8 cellular contexts compared by ENCODE assay signal in the genomic region with DNA sequence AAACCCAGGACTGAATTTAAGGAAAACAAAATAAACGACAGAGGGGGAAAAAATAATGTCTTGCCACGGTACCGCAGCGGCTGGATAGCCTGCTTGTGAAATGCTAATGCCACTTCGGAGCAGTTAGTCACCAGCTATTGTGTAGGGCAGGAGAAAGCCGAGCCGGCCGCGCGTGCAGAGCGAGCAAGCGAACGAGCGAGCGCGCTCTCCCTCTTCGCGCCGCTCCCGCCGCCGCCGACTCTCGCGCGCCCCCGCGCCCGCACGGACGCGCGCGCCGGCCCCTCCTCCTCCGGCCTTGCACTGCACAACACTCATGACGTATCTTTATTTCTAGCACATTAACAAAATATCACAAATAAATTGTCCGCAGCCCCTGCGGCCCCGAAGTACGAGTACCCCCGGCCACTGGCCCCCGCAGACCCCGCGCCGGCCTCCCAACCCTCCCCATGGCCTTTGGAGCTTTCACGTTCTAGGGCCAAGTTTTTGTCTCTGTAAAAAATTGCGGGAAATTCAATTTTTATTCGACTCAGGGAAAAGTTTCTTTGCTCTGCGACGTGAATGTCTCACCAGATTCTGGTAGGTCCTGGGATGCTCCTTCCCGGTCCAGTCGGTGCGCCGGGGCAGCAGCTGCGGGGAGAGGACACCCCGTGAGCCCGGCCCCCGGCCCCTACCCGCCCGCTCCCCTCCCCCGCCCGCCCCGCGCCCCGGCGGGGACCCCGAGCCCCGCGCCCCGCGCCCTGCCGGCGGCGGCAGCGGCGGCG. TPM values are rescaled to one million over a fixed set of nuclear protein-coding genes. Genes with fewer than 3 reads are reported as not detected.
DNase-seq lines count a peak whose midpoint lies in the region; ATAC-seq and TF ChIP-seq lines count a peak whose summit lies in the region.

No MANE protein-coding gene starts in this region.

- TF ChIP-seq CTCF in lower lobe of right lung (IDR thresholded peaks at IDR 0.05): no peak

- ATAC-seq in GM19455 (IDR thresholded peaks at IDR 0.05; ENCODE audit: unreplicated experiment) (peak; percentile 50), lower lobe of right lung (peak; percentile 88 to 92)

- peak overlapping the region; percentile 33 to 81 for H3K4me3 ChIP-seq in CD4-positive, alpha-beta memory T cell (ENCODE audit: low read length in 2 of 2)
- H3K4me3 ChIP-seq in duodenal mucosa (ENCODE audit: low read depth in 1 of 2, low read length in 2 of 2): peak overlapping the region; percentile 63 to 80
- H3K4me3 ChIP-seq in lower lobe of right lung: peak overlapping the region; percentile 78

- H3K9ac ChIP-seq in duodenal mucosa (ENCODE audit: low read depth in 1 of 2, low read length in 2 of 2): peak overlapping the region; percentile 59 to 84

- no peaks in the 10 kb centered on the region for H3K36me3 ChIP-seq in CD4-positive, alpha-beta memory T cell (ENCODE audit: insufficient read depth, low read length)
- H3K36me3 ChIP-seq in duodenal mucosa (ENCODE audit: control insufficient read depth in 1 of 2, insufficient read depth in 2 of 2, low read length in 2 of 2) (no peaks in the 10 kb centered on the region), lower lobe of right lung (peaks cover 9% of the 10 kb centered on the region)

- peak overlapping the region; percentile 80 for H3K27ac ChIP-seq in CD4-positive, alpha-beta memory T cell (ENCODE audit: low read depth, low read length)
- H3K27ac ChIP-seq in duodenal mucosa (ENCODE audit: low read depth, low read length) (peak overlapping the region; percentile 92), lower lobe of right lung (peak overlapping the region; percentile 94)

- peak; percentile 89 to 95 (median 93) for DNase-seq in CD4-positive, alpha-beta memory T cell
- peak; percentile 90 for DNase-seq in HK-2 (ENCODE audit: unreplicated experiment)
- peak; percentile 85 for DNase-seq in NCI-H82 (lab: John Stamatoyannopoulos, UW)
- peak; percentile 89 for DNase-seq in activated CD4-positive, alpha-beta memory T cell treated with anti-CD3 and anti-CD28 coated beads, Interleukin-2, amount 10 ng/mL, durations not matched to agents 7 days and 5 days
- peak; percentile 95 for DNase-seq in lower lobe of right lung
- DNase-seq in stimulated activated CD4-positive, alpha-beta T cell treated with anti-CD3 and anti-CD28 coated beads, Interleukin-4, amount 100 ng/mL, for 48 hours (ENCODE audit: low read depth in 2 of 2): peak; percentile 74 to 83

- peaks cover 0 to 23% of the 10 kb centered on the region in 2 donors for H3K36me3 Mint-ChIP-seq in CD4-positive, alpha-beta memory T cell
- peaks cover 29% of the 10 kb centered on the region for H3K36me3 Mint-ChIP-seq in activated CD4-positive, alpha-beta memory T cell treated with anti-CD3 and anti-CD28 coated beads, Interleukin-2, amount 10 ng/mL, durations not matched to agents 7 days and 5 days (ENCODE audit: low read depth)

- peaks cover 52% of the 10 kb centered on the region for H3K4me1 ChIP-seq in CD4-positive, alpha-beta memory T cell (ENCODE audit: insufficient read depth, low read length)
- H3K4me1 ChIP-seq in duodenal mucosa (ENCODE audit: control insufficient read depth in 1 of 2, insufficient read depth in 2 of 2, low read length in 2 of 2): peaks cover 20 to 22% of the 10 kb centered on the region in 2 donors
- H3K4me1 ChIP-seq in lower lobe of right lung: peaks cover 40% of the 10 kb centered on the region

- H3K27ac Mint-ChIP-seq in CD4-positive, alpha-beta memory T cell: peak overlapping the region; percentile 91 to 96 (median 92)
- peak overlapping the region; percentile 93 for H3K27ac Mint-ChIP-seq in activated CD4-positive, alpha-beta memory T cell treated with anti-CD3 and anti-CD28 coated beads, Interleukin-2, amount 10 ng/mL, durations not matched to agents 7 days and 5 days

- intact Hi-C loops in CD4-positive, alpha-beta memory T cell (cut with micrococcal nuclease): loop anchor here (1.0 to 5.0 kb wide), 4 partner anchors 9 to 1030 kb away; a partner anchor contains a TSS
- intact Hi-C loops in lower lobe of right lung (cut with DNase I): no loop called here

- no peaks in the 10 kb centered on the region for H3K27me3 ChIP-seq in CD4-positive, alpha-beta memory T cell (ENCODE audit: insufficient read depth, low read length)
- no peaks in the 10 kb centered on the region for H3K27me3 ChIP-seq in duodenal mucosa (ENCODE audit: control insufficient read depth in 1 of 2, insufficient read depth in 2 of 2, low read length in 2 of 2)
- no peaks in the 10 kb centered on the region for H3K27me3 ChIP-seq in lower lobe of right lung (ENCODE audit: low read depth)

- peaks cover 29 to 71% (median 44%) of the 10 kb centered on the region in 4 donors for H3K4me1 Mint-ChIP-seq in CD4-positive, alpha-beta memory T cell
- peaks cover 55% of the 10 kb centered on the region for H3K4me1 Mint-ChIP-seq in activated CD4-positive, alpha-beta memory T cell treated with anti-CD3 and anti-CD28 coated beads, Interleukin-2, amount 10 ng/mL, durations not matched to agents 7 days and 5 days

- CTCF ChIA-PET in CD4-positive, alpha-beta memory T cell (lab: Charles Lee; ENCODE audit: partially characterized antibody): interaction anchor here (1.2 to 2.0 kb wide), 3 partner anchors 15 to 32 kb away, joined by 3 to 6 read pairs (median 4); no protein-coding TSS in a partner anchor
- CTCF ChIA-PET in activated CD4-positive, alpha-beta memory T cell treated with anti-CD3 and anti-CD28 coated beads, Interleukin-2, amount 10 ng/mL, durations not matched to agents 7 days and 5 days (lab: Charles Lee): interaction anchor here (0.7 to 1.0 kb wide), 2 partner anchors 23 to 793 kb away, joined by 3 read pairs; no protein-coding TSS in a partner anchor

- H3K27me3 Mint-ChIP-seq in CD4-positive, alpha-beta memory T cell: peaks cover 0 to 6% of the 10 kb centered on the region in 2 donors
- peaks cover 2% of the 10 kb centered on the region for H3K27me3 Mint-ChIP-seq in activated CD4-positive, alpha-beta memory T cell treated with anti-CD3 and anti-CD28 coated beads, Interleukin-2, amount 10 ng/mL, durations not matched to agents 7 days and 5 days

- no peaks in the 10 kb centered on the region for H3K9me3 ChIP-seq in CD4-positive, alpha-beta memory T cell (ENCODE audit: control insufficient read depth in 1 of 2, low read length in 2 of 2)
- H3K9me3 ChIP-seq in duodenal mucosa (ENCODE audit: control insufficient read depth in 1 of 2, low read length in 2 of 2) (no peaks in the 10 kb centered on the region), lower lobe of right lung (no peaks in the 10 kb centered on the region)

- POLR2A ChIA-PET in CD4-positive, alpha-beta memory T cell (lab: Charles Lee; ENCODE audit: partially characterized antibody): interaction anchor here (0.7 to 3.4 kb wide), 19 partner anchors 10 to 1029 kb away, joined by 3 to 48 read pairs (median 4); a partner anchor contains a TSS
- POLR2A ChIA-PET in activated CD4-positive, alpha-beta memory T cell treated with anti-CD3 and anti-CD28 coated beads, Interleukin-2, amount 10 ng/mL, durations not matched to agents 7 days and 5 days (lab: Charles Lee): interaction anchor here (0.5 to 4.3 kb wide), 21 partner anchors 9 to 1029 kb away, joined by 3 to 30 read pairs (median 6); a partner anchor contains a TSS

- peaks cover 0 to 2% (median 0%) of the 10 kb centered on the region in 8 donors for H3K9me3 Mint-ChIP-seq in CD4-positive, alpha-beta memory T cell
- no peaks in the 10 kb centered on the region for H3K9me3 Mint-ChIP-seq in activated CD4-positive, alpha-beta memory T cell treated with anti-CD3 and anti-CD28 coated beads, Interleukin-2, amount 10 ng/mL, durations not matched to agents 7 days and 5 days

- H3K4me3 Mint-ChIP-seq in CD4-positive, alpha-beta memory T cell: peak overlapping the region; percentile 88 to 92 (median 90)
- peak overlapping the region; percentile 79 for H3K4me3 Mint-ChIP-seq in activated CD4-positive, alpha-beta memory T cell treated with anti-CD3 and anti-CD28 coated beads, Interleukin-2, amount 10 ng/mL, durations not matched to agents 7 days and 5 days

RNA-seq across cellular contexts. Expression of a gene that starts 1.0 kb away (rescaled TPM):
- total RNA-seq in CD4-positive, alpha-beta memory T cell: 10 to 100 TPM; 45.2 to 46.8 TPM
- 10 to 100 TPM; 10.5 to 14.1 TPM for polyA plus RNA-seq in CD4-positive, alpha-beta memory T cell
- total RNA-seq in activated CD4-positive, alpha-beta memory T cell treated with anti-CD3 and anti-CD28 coated beads, Interleukin-2, amount 10 ng/mL, durations not matched to agents 7 days and 5 days: 10 to 100 TPM; 31.8 to 34.0 TPM
- 35.6 TPM for total RNA-seq in lower lobe of right lung

Comparison
In these comparisons a context has a peak if more than half of its experiments do, and no peak if none do; other contexts are left out.
1. Peak in every context shown above with its lines: DNase-seq, ATAC-seq, H3K4me3 ChIP-seq and H3K27ac ChIP-seq.